In genomic region chrX:123846598-123847038, GRCh38 we compare ENCODE assay signal across 18 cellular contexts. TPM values are rescaled to one million over a fixed set of nuclear protein-coding genes. Genes with fewer than 3 reads are reported as not detected.
A peak's percentile ranks its signal among the peaks of the same experiment; 100 is the strongest.
DNase-seq lines count a peak whose midpoint lies in the region; ATAC-seq, FAIRE-seq and TF ChIP-seq lines count a peak whose summit lies in the region.
"Had no signal": no experiment of that assay in that cellular context is flagged by ENCODE, and none has a peak within 500 bp of the region (broad histone marks: within the 10 kb centered on the region; RNA-seq: fewer than 3 reads in every experiment).

No MANE protein-coding gene starts in this region.

- H3K9me3 ChIP-seq in upper lobe of right lung: no peaks in the 10 kb centered on the region
- H3K9me3 ChIP-seq: pancreas had no signal

- TF ChIP-seq CTCF in upper lobe of right lung (IDR thresholded peaks at IDR 0.05): no peak
- TF ChIP-seq CTCF in mesothelial cell of epicardium (IDR thresholded peaks at IDR 0.05; ENCODE audit: unreplicated experiment): no peak
- no peak for TF ChIP-seq CTCF in RWPE1 (conservative IDR thresholded peaks at IDR 0.05; ENCODE audit: low read depth)

- no peak overlapping the region for H3K4me3 Mint-ChIP-seq in activated naive CD8-positive, alpha-beta T cell
- H3K4me3 Mint-ChIP-seq in activated naive CD8-positive, alpha-beta T cell treated with anti-CD3 and anti-CD28 coated beads for 36 hours: no peak overlapping the region
- no peak overlapping the region for H3K4me3 Mint-ChIP-seq in mesothelial cell of epicardium
- H3K4me3 Mint-ChIP-seq: type B pancreatic cell had no signal

- H3K27me3 Mint-ChIP-seq in activated naive CD8-positive, alpha-beta T cell: no peaks in the 10 kb centered on the region
- no peaks in the 10 kb centered on the region for H3K27me3 Mint-ChIP-seq in activated naive CD8-positive, alpha-beta T cell treated with anti-CD3 and anti-CD28 coated beads for 36 hours
- no peaks in the 10 kb centered on the region for H3K27me3 Mint-ChIP-seq in mesothelial cell of epicardium (ENCODE audit: low read depth)
- H3K27me3 Mint-ChIP-seq: type B pancreatic cell had no signal

- CTCF ChIA-PET in RWPE1 (lab: Yijun Ruan, JAX): no interaction called here

- ATAC-seq in upper lobe of right lung: peak; percentile 71
- ATAC-seq: pancreas had no signal

- H3K9me3 Mint-ChIP-seq in activated naive CD8-positive, alpha-beta T cell (ENCODE audit: low read depth): no peaks in the 10 kb centered on the region
- H3K9me3 Mint-ChIP-seq in activated naive CD8-positive, alpha-beta T cell treated with anti-CD3 and anti-CD28 coated beads for 36 hours: no peaks in the 10 kb centered on the region
- H3K9me3 Mint-ChIP-seq in mesothelial cell of epicardium: peaks cover 15% of the 10 kb centered on the region
- H3K9me3 Mint-ChIP-seq: type B pancreatic cell had no signal

- H3K4me1 Mint-ChIP-seq in activated naive CD8-positive, alpha-beta T cell (ENCODE audit: low read depth): no peaks in the 10 kb centered on the region
- H3K4me1 Mint-ChIP-seq in activated naive CD8-positive, alpha-beta T cell treated with anti-CD3 and anti-CD28 coated beads for 36 hours: no peaks in the 10 kb centered on the region
- H3K4me1 Mint-ChIP-seq in mesothelial cell of epicardium: no peaks in the 10 kb centered on the region

- DNase-seq in activated naive CD8-positive, alpha-beta T cell treated with anti-CD3 and anti-CD28 coated beads for 36 hours: no peak
- DNase-seq in RCC 7860 (ENCODE audit: low spot score): peak; percentile 49
- DNase-seq in erythroblast (lab: John Stamatoyannopoulos, UW): peak; percentile 52 to 63
- DNase-seq in upper lobe of right lung: no peak
- DNase-seq in mesothelial cell of epicardium (ENCODE audit: low spot score in 2 of 2, unreplicated experiment in 2 of 2): no peak
- DNase-seq in NCI-H146 (lab: John Stamatoyannopoulos, UW): no peak
- DNase-seq in RWPE1 (ENCODE audit: low spot score): no peak
- DNase-seq: activated naive CD4-positive, alpha-beta T cell treated with Interleukin-2 at 50 U/mL for 16 hours; DMS79 treated with DMSO at 0.1 percent for 48 hours; NCI-H1417; NCI-H524; pancreas; RPMI8226; stimulated activated CD4-positive, alpha-beta T cell treated with anti-CD3 and anti-CD28 coated beads, Interleukin-12 subunit alpha, Interleukin-12 subunit beta, amount 100 ng/mL, for 4 hours had no signal

- H3K27ac ChIP-seq in upper lobe of right lung: no peak overlapping the region
- no peak overlapping the region for H3K27ac ChIP-seq in RWPE1
- H3K27ac ChIP-seq: pancreas had no signal

- peak; percentile 80 for FAIRE-seq in RCC 7860 (lab: Jason Lieb, UNC)
- FAIRE-seq: colon, HTR-8/SVneo, pancreas had no signal

- intact Hi-C loops in upper lobe of right lung (cut with DNase I): no loop called here

- H3K4me1 ChIP-seq in upper lobe of right lung: no peaks in the 10 kb centered on the region
- H3K4me1 ChIP-seq: pancreas had no signal

- H3K36me3 Mint-ChIP-seq in activated naive CD8-positive, alpha-beta T cell: no peaks in the 10 kb centered on the region
- no peaks in the 10 kb centered on the region for H3K36me3 Mint-ChIP-seq in activated naive CD8-positive, alpha-beta T cell treated with anti-CD3 and anti-CD28 coated beads for 36 hours
- no peaks in the 10 kb centered on the region for H3K36me3 Mint-ChIP-seq in mesothelial cell of epicardium
- H3K36me3 Mint-ChIP-seq: type B pancreatic cell had no signal

- no peaks in the 10 kb centered on the region for H3K36me3 ChIP-seq in upper lobe of right lung
- H3K36me3 ChIP-seq: pancreas had no signal

- TF ChIP-seq POLR2A in erythroblast (IDR thresholded peaks at IDR 0.05; ENCODE audit: low read length): no peak

- no peak overlapping the region for H3K4me3 ChIP-seq in upper lobe of right lung
- H3K4me3 ChIP-seq: pancreas had no signal

- H3K27ac Mint-ChIP-seq in activated naive CD8-positive, alpha-beta T cell: peak overlapping the region; percentile 29
- no peak overlapping the region for H3K27ac Mint-ChIP-seq in activated naive CD8-positive, alpha-beta T cell treated with anti-CD3 and anti-CD28 coated beads for 36 hours
- no peak overlapping the region for H3K27ac Mint-ChIP-seq in mesothelial cell of epicardium
- H3K27ac Mint-ChIP-seq: type B pancreatic cell had no signal

- POLR2A ChIA-PET in RWPE1 (lab: Yijun Ruan, JAX; ENCODE audit: low non-redundant PET): no interaction called here

- H3K27me3 ChIP-seq in upper lobe of right lung: no peaks in the 10 kb centered on the region

RNA-seq across cellular contexts. Expression of gene XIAP, which starts 13.2 kb away (rescaled TPM):
- 10 to 100 TPM; 23.7 to 26.7 TPM for total RNA-seq in activated naive CD8-positive, alpha-beta T cell treated with anti-CD3 and anti-CD28 coated beads for 36 hours
- 58.2 TPM for total RNA-seq in upper lobe of right lung
- total RNA-seq in mesothelial cell of epicardium: 38.1 to 45.6 TPM (median 42.4 TPM) in 3 replicates

Comparison
In these comparisons a context has a peak if more than half of its experiments do, and no peak if none do; other contexts are left out.
1. DNase-seq: peak in RCC 7860 (single experiment) and erythroblast (2 of 2); none in activated naive CD8-positive, alpha-beta T cell treated with anti-CD3 and anti-CD28 coated beads for 36 hours (single experiment), upper lobe of right lung (single experiment), mesothelial cell of epicardium (0 of 2), NCI-H146 (single experiment) and RWPE1 (single experiment).